In genomic region chr2:190981733-190982132, GRCh38 we compare ENCODE assay signal across 19 cellular contexts. TPM values are rescaled to one million over a fixed set of nuclear protein-coding genes. Genes with fewer than 3 reads are reported as not detected.
DNase-seq lines count a peak whose midpoint lies in the region; FAIRE-seq and TF ChIP-seq lines count a peak whose summit lies in the region.
"Had no signal": no experiment of that assay in that cellular context is flagged by ENCODE, and none has a peak within 500 bp of the region (broad histone marks: within the 10 kb centered on the region; RNA-seq: fewer than 3 reads in every experiment).

No MANE protein-coding gene starts in this region.

- H3K27me3 ChIP-seq in CD4-positive, alpha-beta memory T cell (ENCODE audit: insufficient read depth, low read length), result no peaks in the 10 kb centered on the region
- H3K27me3 ChIP-seq: ascending aorta, ovary, sigmoid colon had no signal

- peaks cover 92 to 95% of the 10 kb centered on the region in 2 donors for H3K36me3 Mint-ChIP-seq in CD4-positive, alpha-beta memory T cell
- peaks cover 87% of the 10 kb centered on the region for H3K36me3 Mint-ChIP-seq in activated naive CD8-positive, alpha-beta T cell treated with anti-CD3 and anti-CD28 coated beads for 36 hours
- H3K36me3 Mint-ChIP-seq in nephron (ENCODE audit: low read depth), result peaks cover 96% of the 10 kb centered on the region

- no peak for DNase-seq in CD4-positive, alpha-beta memory T cell
- no peak for DNase-seq in activated naive CD8-positive, alpha-beta T cell treated with anti-CD3 and anti-CD28 coated beads for 36 hours
- no peak for DNase-seq in GF-D8 (lab: John Stamatoyannopoulos, UW)
- no peak for DNase-seq in HEK293T (ENCODE audit: extremely low spot score)
- DNase-seq in D721Med (ENCODE audit: insufficient read length, low spot score), result no peak
- DNase-seq: activated CD4-positive, alpha-beta T cell treated with anti-CD3 and anti-CD28 coated beads, Interleukin-2, amount 50 U/mL, for 4 hours; effector memory CD4-positive, alpha-beta T cell; glutamatergic neuron; left ventricle myocardium inferior; NCI-H1105; NCI-H524 treated with DMSO at 0.1 percent for 48 hours; ovary; sigmoid colon; stimulated activated naive CD4-positive, alpha-beta T cell treated with Interleukin-2 at 50 U/mL for 16 hours had no signal

- intact Hi-C loops in CD4-positive, alpha-beta memory T cell (cut with micrococcal nuclease), result loop anchor here (2.0 kb wide), 1 partner anchor 15 kb away; no protein-coding TSS in a partner anchor

- peaks cover 21 to 38% (median 28%) of the 10 kb centered on the region in 4 donors for H3K4me1 Mint-ChIP-seq in CD4-positive, alpha-beta memory T cell
- peaks cover 75% of the 10 kb centered on the region for H3K4me1 Mint-ChIP-seq in activated naive CD8-positive, alpha-beta T cell treated with anti-CD3 and anti-CD28 coated beads for 36 hours
- peaks cover 34% of the 10 kb centered on the region for H3K4me1 Mint-ChIP-seq in nephron

- FAIRE-seq in D721Med (lab: Jason Lieb, UNC), result no peak

- no peak overlapping the region for H3K4me3 ChIP-seq in CD4-positive, alpha-beta memory T cell (ENCODE audit: low read length in 2 of 2)
- H3K4me3 ChIP-seq: ascending aorta, HAP-1, left ventricle myocardium inferior, ovary, sigmoid colon had no signal

- H3K27me3 Mint-ChIP-seq in CD4-positive, alpha-beta memory T cell, result no peaks in the 10 kb centered on the region
- H3K27me3 Mint-ChIP-seq in activated naive CD8-positive, alpha-beta T cell treated with anti-CD3 and anti-CD28 coated beads for 36 hours, result no peaks in the 10 kb centered on the region
- H3K27me3 Mint-ChIP-seq in nephron (ENCODE audit: low read depth), result peaks cover 4% of the 10 kb centered on the region
- H3K27me3 Mint-ChIP-seq: type B pancreatic cell had no signal

- no peak overlapping the region for H3K4me3 Mint-ChIP-seq in CD4-positive, alpha-beta memory T cell
- no peak overlapping the region for H3K4me3 Mint-ChIP-seq in activated naive CD8-positive, alpha-beta T cell treated with anti-CD3 and anti-CD28 coated beads for 36 hours
- no peak overlapping the region for H3K4me3 Mint-ChIP-seq in nephron

- peak overlapping the region; percentile 22 to 74 (median 59) for H3K27ac Mint-ChIP-seq in CD4-positive, alpha-beta memory T cell
- H3K27ac Mint-ChIP-seq in activated naive CD8-positive, alpha-beta T cell treated with anti-CD3 and anti-CD28 coated beads for 36 hours, result peak overlapping the region; percentile 68
- H3K27ac Mint-ChIP-seq in nephron, result peak overlapping the region in 2 of 3 experiments; percentile 93 to 98

- no peaks in the 10 kb centered on the region for H3K9me3 ChIP-seq in CD4-positive, alpha-beta memory T cell (ENCODE audit: control insufficient read depth in 1 of 2, low read length in 2 of 2)
- H3K9me3 ChIP-seq: ascending aorta, HAP-1, left ventricle myocardium inferior, ovary, sigmoid colon had no signal

- peaks cover 99% of the 10 kb centered on the region for H3K36me3 ChIP-seq in CD4-positive, alpha-beta memory T cell (ENCODE audit: insufficient read depth, low read length)
- H3K36me3 ChIP-seq: ovary had no signal

- CTCF ChIA-PET in CD4-positive, alpha-beta memory T cell (lab: Charles Lee; ENCODE audit: partially characterized antibody), result interaction anchor here (0.5 to 1.2 kb wide), 2 partner anchors 48 to 584 kb away, joined by 3 read pairs; no protein-coding TSS in a partner anchor
- CTCF ChIA-PET in HEK293T (lab: Yijun Ruan, JAX), result no interaction called here

- H3K27ac ChIP-seq in CD4-positive, alpha-beta memory T cell (ENCODE audit: low read depth, low read length), result no peak overlapping the region
- H3K27ac ChIP-seq: ascending aorta, ovary, sigmoid colon had no signal

- peaks cover 8% of the 10 kb centered on the region for H3K4me1 ChIP-seq in CD4-positive, alpha-beta memory T cell (ENCODE audit: insufficient read depth, low read length)
- H3K4me1 ChIP-seq: HAP-1, sigmoid colon had no signal

- POLR2A ChIA-PET in CD4-positive, alpha-beta memory T cell (lab: Charles Lee; ENCODE audit: partially characterized antibody), result no interaction called here
- POLR2A ChIA-PET in HEK293T (lab: Yijun Ruan, JAX), result interaction anchor here (2.9 kb wide), 1 partner anchor 32 kb away, joined by 8 read pairs; the partner anchor contains the start of gene STAT1

- peaks cover 0 to 4% (median 0%) of the 10 kb centered on the region in 8 donors for H3K9me3 Mint-ChIP-seq in CD4-positive, alpha-beta memory T cell
- no peaks in the 10 kb centered on the region for H3K9me3 Mint-ChIP-seq in activated naive CD8-positive, alpha-beta T cell treated with anti-CD3 and anti-CD28 coated beads for 36 hours
- peaks cover 2% of the 10 kb centered on the region for H3K9me3 Mint-ChIP-seq in nephron
- H3K9me3 Mint-ChIP-seq: type B pancreatic cell had no signal

- peak; percentile 48 for TF ChIP-seq POLR2A in GM19193 (IDR thresholded peaks at IDR 0.05; ENCODE audit: extremely low read depth, insufficient read depth, insufficient read length)

- TF ChIP-seq CTCF in nephron (IDR thresholded peaks at IDR 0.05; ENCODE audit: unreplicated experiment in 3 of 3) (no peak), D721Med (IDR thresholded peaks at IDR 0.05; ENCODE audit: insufficient read depth, missing control alignments) (no peak)

TF ChIP-seq in HEK293T, 16 proteins besides CTCF, POLR2A, EP300 and RAD21:
- TF ChIP-seq TARDBP (IDR thresholded peaks at IDR 0.05) (no peak), ARNT (IDR thresholded peaks at IDR 0.05) (no peak)
TF ChIP-seq in HEK293T: peak in this region for 0.

RNA-seq across cellular contexts. Expression of gene STAT1, which starts 32.2 kb away (rescaled TPM):
- total RNA-seq in CD4-positive, alpha-beta memory T cell, result 100 to 1,000 TPM; 130 TPM
- polyA plus RNA-seq in CD4-positive, alpha-beta memory T cell, result 100 to 1,000 TPM; 221 to 230 TPM
- 100 to 1,000 TPM; 383 to 389 TPM for total RNA-seq in activated naive CD8-positive, alpha-beta T cell treated with anti-CD3 and anti-CD28 coated beads for 36 hours
